Comparison of ENCODE assay signal across 20 cellular contexts in the genomic region with DNA sequence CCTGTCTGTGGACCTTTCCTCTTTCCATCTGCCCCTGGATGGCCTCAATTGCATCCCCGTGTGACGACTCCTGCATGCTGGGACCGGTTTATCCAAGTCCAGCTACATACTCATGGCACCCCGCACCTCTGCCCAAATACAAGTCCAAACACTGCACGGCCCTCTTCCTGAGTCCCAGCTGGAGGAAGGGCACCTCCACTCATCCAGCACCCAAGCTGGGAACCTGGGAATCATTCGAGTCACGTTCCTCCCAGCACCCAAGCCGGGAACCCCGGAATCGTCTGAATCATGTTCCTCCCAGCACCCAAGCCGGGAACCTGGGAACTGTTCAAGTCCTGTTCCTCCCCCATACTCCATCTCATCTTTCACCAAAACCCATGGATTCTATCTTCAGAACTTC. TPM values are rescaled to one million over a fixed set of nuclear protein-coding genes. Genes with fewer than 3 reads are reported as not detected.
DNase-seq lines count a peak whose midpoint lies in the region; ATAC-seq and TF ChIP-seq lines count a peak whose summit lies in the region.
"Had no signal": no experiment of that assay in that cellular context is flagged by ENCODE, and none has a peak within 500 bp of the region (broad histone marks: within the 10 kb centered on the region; RNA-seq: fewer than 3 reads in every experiment).

No MANE protein-coding gene starts in this region.

- H3K4me1 Mint-ChIP-seq in activated CD8-positive, alpha-beta T cell treated with anti-CD3 and anti-CD28 coated beads, Interleukin-2, amount 10 ng/mL, durations not matched to agents 7 days and 5 days (ENCODE audit: low read depth) = peaks cover 30% of the 10 kb centered on the region
- H3K4me1 Mint-ChIP-seq in activated CD8-positive, alpha-beta T cell treated with anti-CD3 and anti-CD28 coated beads for 36 hours (ENCODE audit: low read depth) = peaks cover 13% of the 10 kb centered on the region
- H3K4me1 Mint-ChIP-seq in GM23338 (no peaks in the 10 kb centered on the region; the same call in 2 of the 3 replicates), nephron progenitor cell (peaks cover 23% of the 10 kb centered on the region)
- H3K4me1 Mint-ChIP-seq in central memory CD8-positive, alpha-beta T cell = peaks cover 49% of the 10 kb centered on the region

- no peaks in the 10 kb centered on the region for H4K20me1 ChIP-seq in GM23338 (replicated peaks; ENCODE audit: insufficient read depth)

- no peak overlapping the region for H2AFZ ChIP-seq in GM23338
- H2AFZ ChIP-seq: PC-9 had no signal

- CTCF ChIA-PET in activated CD8-positive, alpha-beta T cell treated with anti-CD3 and anti-CD28 coated beads, Interleukin-2, amount 10 ng/mL, durations not matched to agents 7 days and 5 days (lab: Charles Lee) = no interaction called here
- CTCF ChIA-PET in activated CD8-positive, alpha-beta T cell treated with anti-CD3 and anti-CD28 coated beads for 36 hours (lab: Charles Lee) = no interaction called here

- no peak for TF ChIP-seq CTCF in activated CD8-positive, alpha-beta T cell treated with anti-CD3 and anti-CD28 coated beads for 36 hours (IDR thresholded peaks at IDR 0.05)
- TF ChIP-seq CTCF in GM23338 (conservative IDR thresholded peaks at IDR 0.05; ENCODE audit: low read depth in 2 of 2) (no peak), nephron progenitor cell (IDR thresholded peaks at IDR 0.05) (no peak)

- H3K27me3 Mint-ChIP-seq in activated CD8-positive, alpha-beta T cell treated with anti-CD3 and anti-CD28 coated beads, Interleukin-2, amount 10 ng/mL, durations not matched to agents 7 days and 5 days (ENCODE audit: low read depth) = peaks cover 5% of the 10 kb centered on the region
- peaks cover 8% of the 10 kb centered on the region for H3K27me3 Mint-ChIP-seq in activated CD8-positive, alpha-beta T cell treated with anti-CD3 and anti-CD28 coated beads for 36 hours
- H3K27me3 Mint-ChIP-seq in GM23338 (ENCODE audit: insufficient read depth, low read depth, poor library complexity) (peaks cover 33% of the 10 kb centered on the region), nephron progenitor cell (ENCODE audit: low read depth, poor library complexity) (peaks cover 35% of the 10 kb centered on the region)
- no peaks in the 10 kb centered on the region for H3K27me3 Mint-ChIP-seq in central memory CD8-positive, alpha-beta T cell

- H3K9me3 Mint-ChIP-seq in activated CD8-positive, alpha-beta T cell treated with anti-CD3 and anti-CD28 coated beads, Interleukin-2, amount 10 ng/mL, durations not matched to agents 7 days and 5 days (ENCODE audit: insufficient read depth) = peaks cover 6% of the 10 kb centered on the region
- H3K9me3 Mint-ChIP-seq in activated CD8-positive, alpha-beta T cell treated with anti-CD3 and anti-CD28 coated beads for 36 hours = peaks cover 7% of the 10 kb centered on the region
- H3K9me3 Mint-ChIP-seq in GM23338 = peaks cover 71% of the 10 kb centered on the region
- no peaks in the 10 kb centered on the region for H3K9me3 Mint-ChIP-seq in central memory CD8-positive, alpha-beta T cell
- peaks cover 53% of the 10 kb centered on the region for H3K9me3 Mint-ChIP-seq in nephron progenitor cell

- POLR2A ChIA-PET in activated CD8-positive, alpha-beta T cell treated with anti-CD3 and anti-CD28 coated beads, Interleukin-2, amount 10 ng/mL, durations not matched to agents 7 days and 5 days (lab: Charles Lee) = no interaction called here
- POLR2A ChIA-PET in activated CD8-positive, alpha-beta T cell treated with anti-CD3 and anti-CD28 coated beads for 36 hours (lab: Charles Lee) = no interaction called here

- H3K4me2 ChIP-seq in GM23338 = no peak overlapping the region
- H3K4me2 ChIP-seq: PC-9 had no signal

- DNase-seq in activated CD8-positive, alpha-beta T cell treated with anti-CD3 and anti-CD28 coated beads, Interleukin-2, amount 10 ng/mL, durations not matched to agents 7 days and 5 days = no peak
- DNase-seq in activated CD8-positive, alpha-beta T cell treated with anti-CD3 and anti-CD28 coated beads for 36 hours = no peak
- DNase-seq in GM23338 (ENCODE audit: low spot score) (no peak), nephron progenitor cell (no peak), COR-L47 (lab: John Stamatoyannopoulos, UW) (no peak), activated gamma-delta T cell (lab: John Stamatoyannopoulos, UW) (no peak)
- no peak for DNase-seq in central memory CD8-positive, alpha-beta T cell (ENCODE audit: low spot score in 2 of 2)
- DNase-seq: C1 segment of cervical spinal cord, DMS53, MG63, NCI-H1092, NCI-H146, NCI-H2081 treated with DMSO at 0.1 percent for 48 hours, NCI-H510A treated with DMSO at 0.1 percent for 48 hours, NCI-H82, PC-9 had no signal

- no peaks in the 10 kb centered on the region for H3K27me3 ChIP-seq in GM23338 (ENCODE audit: insufficient read depth)
- H3K27me3 ChIP-seq: MG63 had no signal

- H3F3A ChIP-seq in GM23338 (replicated peaks; ENCODE audit: low read depth) = no peaks in the 10 kb centered on the region

- no peak overlapping the region for H3K4me3 Mint-ChIP-seq in activated CD8-positive, alpha-beta T cell treated with anti-CD3 and anti-CD28 coated beads, Interleukin-2, amount 10 ng/mL, durations not matched to agents 7 days and 5 days
- no peak overlapping the region for H3K4me3 Mint-ChIP-seq in activated CD8-positive, alpha-beta T cell treated with anti-CD3 and anti-CD28 coated beads for 36 hours
- H3K4me3 Mint-ChIP-seq in GM23338 = peak overlapping the region; percentile 4; the same call in 1 of the 3 replicates
- H3K4me3 Mint-ChIP-seq in central memory CD8-positive, alpha-beta T cell = no peak overlapping the region
- no peak overlapping the region for H3K4me3 Mint-ChIP-seq in nephron progenitor cell

- no peak for ATAC-seq in activated CD8-positive, alpha-beta T cell treated with anti-CD3 and anti-CD28 coated beads, Interleukin-2, amount 10 ng/mL, durations not matched to agents 7 days and 5 days
- no peak for ATAC-seq in activated CD8-positive, alpha-beta T cell treated with anti-CD3 and anti-CD28 coated beads for 36 hours
- ATAC-seq in GM23338 = no peak
- ATAC-seq in central memory CD8-positive, alpha-beta T cell (replicated peaks; ENCODE audit: extremely low read depth, poor library complexity, severe bottlenecking) = no peak
- ATAC-seq in GM19455 (IDR thresholded peaks at IDR 0.05; ENCODE audit: unreplicated experiment) = no peak

- H3K79me2 ChIP-seq in GM23338 (replicated peaks; ENCODE audit: insufficient read depth) = no peaks in the 10 kb centered on the region

- intact Hi-C loops in activated CD8-positive, alpha-beta T cell treated with anti-CD3 and anti-CD28 coated beads for 36 hours (cut with micrococcal nuclease) = no loop called here

- H3K4me1 ChIP-seq in GM23338 (ENCODE audit: insufficient read depth) = no peaks in the 10 kb centered on the region
- H3K4me1 ChIP-seq: HAP-1 had no signal

- H3K4me3 ChIP-seq in GM23338 = no peak overlapping the region
- H3K4me3 ChIP-seq: HAP-1, MG63, PC-9 had no signal

- no peak overlapping the region for H3K27ac ChIP-seq in GM23338 (ENCODE audit: low read depth)
- H3K27ac ChIP-seq: PC-9 had no signal

- H3K36me3 Mint-ChIP-seq in activated CD8-positive, alpha-beta T cell treated with anti-CD3 and anti-CD28 coated beads, Interleukin-2, amount 10 ng/mL, durations not matched to agents 7 days and 5 days (ENCODE audit: low read depth) = peaks cover 10% of the 10 kb centered on the region
- peaks cover 5% of the 10 kb centered on the region for H3K36me3 Mint-ChIP-seq in activated CD8-positive, alpha-beta T cell treated with anti-CD3 and anti-CD28 coated beads for 36 hours (ENCODE audit: low read depth)
- H3K36me3 Mint-ChIP-seq in GM23338 (ENCODE audit: low read depth) (peaks cover 25% of the 10 kb centered on the region), nephron progenitor cell (ENCODE audit: low read depth) (peaks cover 5% of the 10 kb centered on the region)
- H3K36me3 Mint-ChIP-seq in central memory CD8-positive, alpha-beta T cell (ENCODE audit: insufficient read depth) = peaks cover 14% of the 10 kb centered on the region

- peak overlapping the region; percentile 31 for H3K27ac Mint-ChIP-seq in activated CD8-positive, alpha-beta T cell treated with anti-CD3 and anti-CD28 coated beads, Interleukin-2, amount 10 ng/mL, durations not matched to agents 7 days and 5 days
- no peak overlapping the region for H3K27ac Mint-ChIP-seq in activated CD8-positive, alpha-beta T cell treated with anti-CD3 and anti-CD28 coated beads for 36 hours
- no peak overlapping the region for H3K27ac Mint-ChIP-seq in GM23338
- H3K27ac Mint-ChIP-seq in central memory CD8-positive, alpha-beta T cell (ENCODE audit: low read depth) = peak overlapping the region; percentile 49
- H3K27ac Mint-ChIP-seq in nephron progenitor cell = peak overlapping the region; percentile 58

- no peaks in the 10 kb centered on the region for H3K9me2 ChIP-seq in GM23338 (ENCODE audit: insufficient read depth)

- no peaks in the 10 kb centered on the region for H3K36me3 ChIP-seq in GM23338 (ENCODE audit: insufficient read depth)
- H3K36me3 ChIP-seq: HAP-1, MG63 had no signal

TF ChIP-seq in GM23338, 12 proteins besides CTCF, POLR2A, EP300 and RAD21 (continues in another document):
- TF ChIP-seq STAT1 (IDR thresholded peaks at IDR 0.05; ENCODE audit: unreplicated experiment) (no peak), ZNF114 (CRISPR knock-in tag; IDR thresholded peaks at IDR 0.05) (no peak), JUNB (IDR thresholded peaks at IDR 0.05; ENCODE audit: unreplicated experiment) (no peak), ETS1 (IDR thresholded peaks at IDR 0.05) (no peak), EZH2phosphoT487 (IDR thresholded peaks at IDR 0.05; ENCODE audit: unreplicated experiment) (no peak)

RNA-seq across cellular contexts. Expression of gene TRARG1, which starts 10.2 kb away (rescaled TPM):
- 1 to 10 TPM in 1 of 2 experiments, under 1 TPM in 1; 0.78 to 1.3 TPM for total RNA-seq in activated CD8-positive, alpha-beta T cell treated with anti-CD3 and anti-CD28 coated beads, Interleukin-2, amount 10 ng/mL, durations not matched to agents 7 days and 5 days
- total RNA-seq in activated CD8-positive, alpha-beta T cell treated with anti-CD3 and anti-CD28 coated beads for 36 hours = not detected
- total RNA-seq in GM23338 (2014; rRNA removed; shearing (Covaris generic)) = 0.12 TPM in 1 of 2 replicates, not detected in the other
- not detected in 2 replicates for polyA plus RNA-seq in GM23338 (2016; fragmentation: Nextera tagmentation; extraction: Ambion mirVana)
- total RNA-seq: A673, HT-29, PC-9 had no signal

RNA-seq across cellular contexts. Expression of gene BHLHA9, which starts 19.5 kb away (rescaled TPM):
- total RNA-seq in activated CD8-positive, alpha-beta T cell treated with anti-CD3 and anti-CD28 coated beads, Interleukin-2, amount 10 ng/mL, durations not matched to agents 7 days and 5 days = not detected
- total RNA-seq in activated CD8-positive, alpha-beta T cell treated with anti-CD3 and anti-CD28 coated beads for 36 hours = not detected
- total RNA-seq in GM23338 (2014; rRNA removed; shearing (Covaris generic)) = 2.3 TPM in 1 of 2 replicates, not detected in the other
- 0.39 and 1.1 TPM in 2 replicates for polyA plus RNA-seq in GM23338 (2016; fragmentation: Nextera tagmentation; extraction: Ambion mirVana)
- total RNA-seq: A673, HT-29, PC-9 had no signal

Comparison
In these comparisons a context has a peak if more than half of its experiments do, and no peak if none do; other contexts are left out.
1. H3K27ac Mint-ChIP-seq: peak in activated CD8-positive, alpha-beta T cell treated with anti-CD3 and anti-CD28 coated beads, Interleukin-2, amount 10 ng/mL, durations not matched to agents 7 days and 5 days (single experiment), central memory CD8-positive, alpha-beta T cell (single experiment) and nephron progenitor cell (single experiment); none in activated CD8-positive, alpha-beta T cell treated with anti-CD3 and anti-CD28 coated beads for 36 hours (single experiment) and GM23338 (single experiment).